Comparison of ENCODE assay signal across 18 cellular contexts in genomic region chr11:110929129-110929528, GRCh38.
DNase-seq lines count a peak whose midpoint lies in the region; FAIRE-seq and TF ChIP-seq lines count a peak whose summit lies in the region.
"Had no signal": no experiment of that assay in that cellular context is flagged by ENCODE, and none has a peak within 500 bp of the region (broad histone marks: within the 10 kb centered on the region; RNA-seq: fewer than 3 reads in every experiment).

No MANE protein-coding gene starts in this region.

- DNase-seq in MCF 10A (ENCODE audit: unreplicated experiment) (peak; percentile 8), mammary epithelial cell (no peak), bronchial epithelial cell (ENCODE audit: low read depth) (peak; percentile 20), kidney tubule cell (ENCODE audit: low spot score) (peak; percentile 34), nephron progenitor cell (no peak), GF-D8 (lab: John Stamatoyannopoulos, UW) (no peak), kidney glomerular epithelial cell (lab: John Stamatoyannopoulos, UW) (no peak)
- DNase-seq: AML-193; Caco-2; CD4-positive, alpha-beta T cell; H9 had no signal

- H3K9me3 ChIP-seq in mammary epithelial cell (replicated peaks; ENCODE audit: insufficient read depth, low read length) = no peaks in the 10 kb centered on the region
- H3K9me3 ChIP-seq: A549 had no signal

- peaks cover 50% of the 10 kb centered on the region for H3K27me3 Mint-ChIP-seq in MCF 10A (ENCODE audit: insufficient read depth, unreplicated experiment)
- no peaks in the 10 kb centered on the region for H3K27me3 Mint-ChIP-seq in nephron progenitor cell (ENCODE audit: low read depth, poor library complexity)
- H3K27me3 Mint-ChIP-seq: CD4-positive, alpha-beta T cell had no signal

- no peak overlapping the region for H3K27ac ChIP-seq in mammary epithelial cell (ENCODE audit: insufficient read depth, low read depth, low read length)
- H3K27ac ChIP-seq: 22Rv1, A549, C4-2B had no signal

- TF ChIP-seq CTCF in MCF 10A (IDR thresholded peaks at IDR 0.05; ENCODE audit: unreplicated experiment) (no peak), mammary epithelial cell (conservative IDR thresholded peaks at IDR 0.05 in 1 of 2, IDR thresholded peaks at IDR 0.05 in 1 of 2; ENCODE audit: extremely low read depth in 1 of 2, insufficient read depth in 1 of 2, low read depth in 1 of 2, low read length in 2 of 2) (no peak), bronchial epithelial cell (IDR thresholded peaks at IDR 0.05; ENCODE audit: insufficient read depth, low read length, severe bottlenecking) (no peak), nephron progenitor cell (IDR thresholded peaks at IDR 0.05) (no peak)

- H3K27me3 ChIP-seq in mammary epithelial cell (ENCODE audit: insufficient read depth, low read length) (peaks cover 2% of the 10 kb centered on the region), bronchial epithelial cell (ENCODE audit: control insufficient read depth, insufficient read depth, low read length) (peaks cover 1% of the 10 kb centered on the region)

- H3K4me1 ChIP-seq in mammary epithelial cell (ENCODE audit: insufficient read depth, low read length) = no peaks in the 10 kb centered on the region
- H3K4me1 ChIP-seq: A549, Caco-2 had no signal

- POLR2A ChIA-PET in MCF 10A (lab: Yijun Ruan, JAX) = interaction anchor here (0.6 kb wide), 1 partner anchor 177 kb away, joined by 3 read pairs; no protein-coding TSS in a partner anchor

- H3K4me1 Mint-ChIP-seq in MCF 10A (ENCODE audit: insufficient read depth, unreplicated experiment) (no peaks in the 10 kb centered on the region), nephron progenitor cell (no peaks in the 10 kb centered on the region)
- H3K4me1 Mint-ChIP-seq: H9 had no signal

- intact Hi-C loops in MCF 10A (cut with micrococcal nuclease) (no loop called here), mammary epithelial cell (cut with micrococcal nuclease) (no loop called here)

- H3K4me2 ChIP-seq in mammary epithelial cell (ENCODE audit: insufficient read depth, low read depth, low read length) = no peak overlapping the region
- H3K4me2 ChIP-seq: A549 had no signal

- no peak for FAIRE-seq in bronchial epithelial cell (lab: Jason Lieb, UNC)
- FAIRE-seq: A549, G401.6, GM12892, GM18507, H1 had no signal

- no peak overlapping the region for H3K4me3 ChIP-seq in mammary epithelial cell (replicated peaks in 1 of 3; ENCODE audit: insufficient read depth in 1 of 3, low read depth in 2 of 3, low read length in 3 of 3)
- no peak overlapping the region for H3K4me3 ChIP-seq in bronchial epithelial cell (ENCODE audit: low read depth, low read length)
- H3K4me3 ChIP-seq: A549 had no signal

- no TSS peak for BruUV-seq in MCF 10A (replicated peaks; lab: Mats Ljungman, UMichigan)
- no TSS peak for BruUV-seq in mammary epithelial cell (replicated peaks; lab: Mats Ljungman, UMichigan)

- no peak overlapping the region for H3K27ac Mint-ChIP-seq in MCF 10A (ENCODE audit: low read depth, unreplicated experiment)
- H3K27ac Mint-ChIP-seq in nephron progenitor cell = no peak overlapping the region
- H3K27ac Mint-ChIP-seq: CD4-positive, alpha-beta T cell; H9 had no signal

- H3K36me3 Mint-ChIP-seq in MCF 10A (ENCODE audit: insufficient read depth, unreplicated experiment) = peaks cover 11% of the 10 kb centered on the region
- no peaks in the 10 kb centered on the region for H3K36me3 Mint-ChIP-seq in nephron progenitor cell (ENCODE audit: low read depth)

- H3K4me3 Mint-ChIP-seq in MCF 10A (ENCODE audit: unreplicated experiment) = no peak overlapping the region
- H3K4me3 Mint-ChIP-seq in nephron progenitor cell = no peak overlapping the region
- H3K4me3 Mint-ChIP-seq: CD4-positive, alpha-beta T cell; H9 had no signal

- no peak overlapping the region for H2AFZ ChIP-seq in mammary epithelial cell (ENCODE audit: low read depth, low read length)

- no peaks in the 10 kb centered on the region for H3K9me3 Mint-ChIP-seq in MCF 10A (ENCODE audit: unreplicated experiment)
- peaks cover 8% of the 10 kb centered on the region for H3K9me3 Mint-ChIP-seq in nephron progenitor cell
- H3K9me3 Mint-ChIP-seq: CD4-positive, alpha-beta T cell had no signal

- CTCF ChIA-PET in MCF 10A (lab: Yijun Ruan, JAX) (interaction anchor here (0.5 kb wide), 1 partner anchor 154 kb away, joined by 3 read pairs; no protein-coding TSS in a partner anchor), mammary epithelial cell (lab: Charles Lee; ENCODE audit: low non-redundant PET) (no interaction called here)

- no peak overlapping the region for H3K9ac ChIP-seq in mammary epithelial cell (ENCODE audit: insufficient read depth, low read length)

- in situ Hi-C loops in mammary epithelial cell (cut with MboI; ENCODE audit: low sequenced_read_pairs in 2 of 2) = no loop called here

- no peaks in the 10 kb centered on the region for H3K79me2 ChIP-seq in mammary epithelial cell (ENCODE audit: insufficient read depth, low read length)

- no peaks in the 10 kb centered on the region for H3K36me3 ChIP-seq in mammary epithelial cell (ENCODE audit: insufficient read depth, low read length)
- H3K36me3 ChIP-seq in bronchial epithelial cell (ENCODE audit: control insufficient read depth, insufficient read depth, low read length) = no peaks in the 10 kb centered on the region

- dilution Hi-C loops in mammary epithelial cell (cut with HindIII; ENCODE audit: low sequenced_read_pairs) = no loop called here

- H4K20me1 ChIP-seq in mammary epithelial cell (ENCODE audit: insufficient read depth, low read length) = no peaks in the 10 kb centered on the region

- whole genome bisulfite sequencing in mammary epithelial cell (ENCODE audit: low coverage, missing lambda C conversion rate) = 83% methylated on average over 1 of the region's 1 CpG

Comparison
In these comparisons a context has a peak if more than half of its experiments do, and no peak if none do; other contexts are left out.
1. DNase-seq: peak in MCF 10A (single experiment), bronchial epithelial cell (single experiment) and kidney tubule cell (single experiment); none in mammary epithelial cell (single experiment), nephron progenitor cell (single experiment), GF-D8 (single experiment) and kidney glomerular epithelial cell (single experiment).